Comparison of ENCODE assay signal across 1 cellular context in genomic region chr1:116628448-116628847, GRCh38.
TF ChIP-seq lines count a peak whose summit lies in the region.

No MANE protein-coding gene starts in this region.

TF ChIP-seq in H1, 55 proteins besides CTCF, POLR2A, EP300 and RAD21:
- TF ChIP-seq ASH2L (IDR thresholded peaks at IDR 0.05; ENCODE audit: low read length) (no peak), USF2 (IDR thresholded peaks at IDR 0.05; ENCODE audit: low read length) (no peak), MAX (IDR thresholded peaks at IDR 0.05) (no peak), JUN (IDR thresholded peaks at IDR 0.05; ENCODE audit: low read depth, low read length) (no peak), NANOG (IDR thresholded peaks at IDR 0.05; ENCODE audit: insufficient read depth, low read depth, low read length, poor library complexity, severe bottlenecking) (no peak), GTF2F1 (IDR thresholded peaks at IDR 0.05; ENCODE audit: borderline replicate concordance, low read depth, low read length) (no peak), BCL11A (IDR thresholded peaks at IDR 0.05; ENCODE audit: low read depth in 2 of 2, low read length in 2 of 2) (no peak), KDM5A (IDR thresholded peaks at IDR 0.05; ENCODE audit: low read length) (no peak), SP1 (IDR thresholded peaks at IDR 0.05; ENCODE audit: low read depth, low read length) (no peak), SUZ12 (IDR thresholded peaks at IDR 0.05; ENCODE audit: low read length) (no peak), RBBP5 (IDR thresholded peaks at IDR 0.05; ENCODE audit: borderline replicate concordance, low read depth, low read length) (no peak), EZH2 (IDR thresholded peaks at IDR 0.05; ENCODE audit: low read depth, low read length, severe bottlenecking) (no peak), ZNF274 (IDR thresholded peaks at IDR 0.05; ENCODE audit: borderline replicate concordance, extremely low read depth, low read length) (no peak), SP2 (IDR thresholded peaks at IDR 0.05; ENCODE audit: low read length) (no peak), BRCA1 (IDR thresholded peaks at IDR 0.05; ENCODE audit: low read depth, low read length) (no peak)
TF ChIP-seq in H1: peak in this region for 0.
